In the genomic region with DNA sequence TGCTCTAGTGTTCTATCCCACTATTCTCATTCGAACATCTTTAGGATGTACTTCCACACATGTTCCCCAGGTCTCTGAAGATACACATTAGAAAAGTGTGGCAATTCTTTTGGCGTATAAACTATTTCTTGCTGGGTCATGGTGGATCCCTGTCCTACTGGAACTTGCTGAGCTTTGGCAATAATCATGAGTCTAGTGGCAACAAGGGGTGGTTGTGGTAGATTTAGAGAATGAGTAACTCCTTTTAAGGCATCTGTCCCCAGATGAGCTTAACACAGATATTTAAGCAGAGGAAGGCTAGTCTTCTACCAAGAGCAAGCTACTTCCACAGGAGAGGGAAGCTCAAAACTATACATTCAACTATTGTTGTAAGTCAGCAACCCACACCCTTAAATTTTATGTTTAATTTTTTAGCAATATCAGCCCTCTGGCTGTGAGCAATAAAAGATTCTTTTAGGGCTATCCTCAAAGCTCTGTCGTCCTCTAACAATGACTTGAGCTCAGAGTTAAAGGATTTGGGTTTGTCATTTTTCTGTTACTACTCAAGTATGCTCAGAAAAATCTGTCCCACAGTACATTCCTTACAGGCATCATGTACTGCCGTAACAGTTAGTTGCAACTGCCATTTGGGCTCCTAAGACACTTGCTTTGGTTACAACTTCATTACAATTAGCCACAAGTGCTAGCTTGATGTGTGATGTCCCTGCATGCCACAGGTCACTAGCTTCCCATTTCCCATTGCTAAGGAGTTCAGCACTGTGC, we compare ENCODE assay signal across 25 cellular contexts. TPM values are rescaled to one million over a fixed set of nuclear protein-coding genes. Genes with fewer than 3 reads are reported as not detected.
DNase-seq lines count a peak whose midpoint lies in the region; ATAC-seq, FAIRE-seq and TF ChIP-seq lines count a peak whose summit lies in the region.
"Had no signal": no experiment of that assay in that cellular context is flagged by ENCODE, and none has a peak within 500 bp of the region (broad histone marks: within the 10 kb centered on the region; RNA-seq: fewer than 3 reads in every experiment).

No MANE protein-coding gene starts in this region.

- TF ChIP-seq CTCF in HFFc6 (IDR thresholded peaks at IDR 0.05) = no peak
- TF ChIP-seq CTCF in astrocyte (IDR thresholded peaks at IDR 0.05; ENCODE audit: insufficient read depth, low read depth, low read length) = no peak
- no peak for TF ChIP-seq CTCF in natural killer cell (IDR thresholded peaks at IDR 0.05)

- H3K4me3 ChIP-seq in CD4-positive, CD25-positive, alpha-beta regulatory T cell (ENCODE audit: low read depth, low read length) = no peak overlapping the region
- no peak overlapping the region for H3K4me3 ChIP-seq in astrocyte (ENCODE audit: insufficient read depth, low read depth, low read length)
- H3K4me3 ChIP-seq: ascending aorta, gastroesophageal sphincter, tibial nerve had no signal

- no peak overlapping the region for H3K4me3 Mint-ChIP-seq in CD4-positive, CD25-positive, alpha-beta regulatory T cell
- H3K4me3 Mint-ChIP-seq in HFFc6 = no peak overlapping the region
- H3K4me3 Mint-ChIP-seq in astrocyte (ENCODE audit: unreplicated experiment) = no peak overlapping the region
- peak overlapping the region; percentile 46 for H3K4me3 Mint-ChIP-seq in natural killer cell
- H3K4me3 Mint-ChIP-seq: activated B cell treated with CpG ODN at 0.5 μM for 24 hours; activated CD4-positive, alpha-beta memory T cell treated with anti-CD3 and anti-CD28 coated beads, Interleukin-2, amount 10 ng/mL, durations not matched to agents 7 days and 5 days; T-helper 2 cell treated with Interferon-gamma antibody and Interleukin-4, amounts not matched to agents 5 μg/mL and 100 μg/mL, for 36 hours had no signal

- no peaks in the 10 kb centered on the region for H4K20me1 ChIP-seq in astrocyte (ENCODE audit: insufficient read depth, low read length)

- H3K4me1 ChIP-seq in CD4-positive, CD25-positive, alpha-beta regulatory T cell (ENCODE audit: control insufficient read depth, insufficient read depth, low read length, poor library complexity, severe bottlenecking) = peaks cover 11% of the 10 kb centered on the region
- no peaks in the 10 kb centered on the region for H3K4me1 ChIP-seq in astrocyte (ENCODE audit: insufficient read depth, low read length)

- peaks cover 5 to 24% (median 11%) of the 10 kb centered on the region in 4 donors for H3K4me1 Mint-ChIP-seq in CD4-positive, CD25-positive, alpha-beta regulatory T cell
- H3K4me1 Mint-ChIP-seq in HFFc6 (ENCODE audit: low read depth) = peaks cover 44% of the 10 kb centered on the region
- H3K4me1 Mint-ChIP-seq in astrocyte (ENCODE audit: low read depth, unreplicated experiment) = peaks cover 27% of the 10 kb centered on the region
- peaks cover 45 to 47% of the 10 kb centered on the region in 2 donors for H3K4me1 Mint-ChIP-seq in natural killer cell

- H2AFZ ChIP-seq in astrocyte (ENCODE audit: low read depth, low read length) = no peak overlapping the region

- no peaks in the 10 kb centered on the region for H3K36me3 ChIP-seq in CD4-positive, CD25-positive, alpha-beta regulatory T cell (ENCODE audit: control insufficient read depth, insufficient read depth, low read length)
- H3K36me3 ChIP-seq in astrocyte (ENCODE audit: insufficient read depth, low read length) = no peaks in the 10 kb centered on the region
- H3K36me3 ChIP-seq: ascending aorta, gastroesophageal sphincter, tibial nerve had no signal

- no peak overlapping the region for H3K9ac ChIP-seq in astrocyte (ENCODE audit: low read length)

- FAIRE-seq in astrocyte (lab: Jason Lieb, UNC) = no peak

- H3K9me3 Mint-ChIP-seq in CD4-positive, CD25-positive, alpha-beta regulatory T cell = peaks cover 0 to 1% (median 0%) of the 10 kb centered on the region in 7 donors
- H3K9me3 Mint-ChIP-seq in HFFc6 = no peaks in the 10 kb centered on the region
- H3K9me3 Mint-ChIP-seq in astrocyte (ENCODE audit: unreplicated experiment) = no peaks in the 10 kb centered on the region
- H3K9me3 Mint-ChIP-seq in natural killer cell = no peaks in the 10 kb centered on the region
- H3K9me3 Mint-ChIP-seq: activated B cell treated with CpG ODN at 0.5 μM for 24 hours; activated CD4-positive, alpha-beta memory T cell treated with anti-CD3 and anti-CD28 coated beads, Interleukin-2, amount 10 ng/mL, durations not matched to agents 7 days and 5 days; naive B cell; T-helper 2 cell treated with Interferon-gamma antibody and Interleukin-4, amounts not matched to agents 5 μg/mL and 100 μg/mL, for 36 hours had no signal

- H3K36me3 Mint-ChIP-seq in CD4-positive, CD25-positive, alpha-beta regulatory T cell = no peaks in the 10 kb centered on the region
- H3K36me3 Mint-ChIP-seq in HFFc6 (ENCODE audit: low read depth) = no peaks in the 10 kb centered on the region; the same call in 1 of the 2 replicates
- H3K36me3 Mint-ChIP-seq in astrocyte (ENCODE audit: low read depth, unreplicated experiment) = peaks cover 4% of the 10 kb centered on the region
- H3K36me3 Mint-ChIP-seq in natural killer cell = no peaks in the 10 kb centered on the region
- H3K36me3 Mint-ChIP-seq: naive B cell had no signal

- H3K27me3 ChIP-seq in CD4-positive, CD25-positive, alpha-beta regulatory T cell (ENCODE audit: control insufficient read depth, insufficient read depth, low read length) = no peaks in the 10 kb centered on the region
- H3K27me3 ChIP-seq in astrocyte (ENCODE audit: insufficient read depth, low read length) = no peaks in the 10 kb centered on the region
- H3K27me3 ChIP-seq: ascending aorta, gastroesophageal sphincter, tibial nerve had no signal

- H3K27ac ChIP-seq in CD4-positive, CD25-positive, alpha-beta regulatory T cell (ENCODE audit: insufficient read depth, low read length, poor library complexity, severe bottlenecking) = no peak overlapping the region
- no peak overlapping the region for H3K27ac ChIP-seq in astrocyte (ENCODE audit: low read depth, low read length)
- H3K27ac ChIP-seq: ascending aorta, epithelial cell of prostate, gastroesophageal sphincter, tibial nerve had no signal

- ATAC-seq in CD4-positive, CD25-positive, alpha-beta regulatory T cell (ENCODE audit: low read depth in 2 of 2) = peak in 1 of 2 donors; percentile 32
- ATAC-seq in natural killer cell = no peak
- ATAC-seq in HG03432 (IDR thresholded peaks at IDR 0.05; ENCODE audit: unreplicated experiment) = no peak
- ATAC-seq in HG03571 (IDR thresholded peaks at IDR 0.05; ENCODE audit: unreplicated experiment) = no peak
- ATAC-seq in GM19023 (IDR thresholded peaks at IDR 0.05; ENCODE audit: unreplicated experiment) = no peak
- ATAC-seq: gastroesophageal sphincter had no signal

- no peaks in the 10 kb centered on the region for H3K9me3 ChIP-seq in CD4-positive, CD25-positive, alpha-beta regulatory T cell (ENCODE audit: control insufficient read depth in 2 of 2, low read length in 2 of 2)
- H3K9me3 ChIP-seq in astrocyte (ENCODE audit: insufficient read depth, low read depth, low read length) = no peaks in the 10 kb centered on the region
- H3K9me3 ChIP-seq: ascending aorta, gastroesophageal sphincter, tibial nerve had no signal

- DNase-seq in CD4-positive, CD25-positive, alpha-beta regulatory T cell = no peak
- DNase-seq in HFFc6 (peak; percentile 15), astrocyte (ENCODE audit: low read depth) (no peak), natural killer cell (no peak), posterior cingulate gyrus (no peak)
- DNase-seq: activated B cell treated with CpG ODN at 0.5 μM for 24 hours; activated CD4-positive, alpha-beta memory T cell treated with anti-CD3 and anti-CD28 coated beads, Interleukin-2, amount 10 ng/mL, durations not matched to agents 7 days and 5 days; activated naive CD4-positive, alpha-beta T cell treated with Interleukin-2 at 50 U/mL for 16 hours; activated T-cell treated with anti-CD3 and anti-CD28 coated beads, Interleukin-2, amount 50 U/mL, for 1 hour; kidney glomerular epithelial cell; MM.1S; naive B cell; NCI-H187 treated with DMSO at 0.1 percent for 48 hours; NCI-H345; OCI-M1; stimulated activated CD4-positive, alpha-beta T cell treated with anti-CD3 and anti-CD28 coated beads, Interleukin-2, amount 100 ng/mL, for 24 hours; stimulated activated naive CD4-positive, alpha-beta T cell had no signal

- H3K4me2 ChIP-seq in astrocyte (ENCODE audit: low read length) = no peak overlapping the region

- H3K79me2 ChIP-seq in astrocyte (ENCODE audit: insufficient read depth, low read length) = no peaks in the 10 kb centered on the region

- H3K27ac Mint-ChIP-seq in CD4-positive, CD25-positive, alpha-beta regulatory T cell = peak overlapping the region; percentile 15 to 34 (median 16)
- H3K27ac Mint-ChIP-seq in HFFc6 (peak overlapping the region; percentile 36), astrocyte (ENCODE audit: unreplicated experiment) (peak overlapping the region; percentile 85), natural killer cell (peak overlapping the region; percentile 53 to 82)
- H3K27ac Mint-ChIP-seq: activated CD4-positive, alpha-beta memory T cell treated with anti-CD3 and anti-CD28 coated beads, Interleukin-2, amount 10 ng/mL, durations not matched to agents 7 days and 5 days; T-helper 2 cell treated with Interferon-gamma antibody and Interleukin-4, amounts not matched to agents 5 μg/mL and 100 μg/mL, for 36 hours had no signal

- intact Hi-C loops in natural killer cell (cut with micrococcal nuclease) = loop anchor here (5.0 kb wide), 1 partner anchor 124 kb away; no protein-coding TSS in a partner anchor
- intact Hi-C loops in posterior cingulate gyrus (cut with DNase I) = no loop called here

- H3K27me3 Mint-ChIP-seq in CD4-positive, CD25-positive, alpha-beta regulatory T cell = peaks cover 26% of the 10 kb centered on the region
- H3K27me3 Mint-ChIP-seq in HFFc6 (ENCODE audit: insufficient read depth) (peaks cover 5% of the 10 kb centered on the region; the same call in 1 of the 2 replicates), astrocyte (ENCODE audit: low read depth, unreplicated experiment) (no peaks in the 10 kb centered on the region), natural killer cell (ENCODE audit: low read depth in 2 of 2) (no peaks in the 10 kb centered on the region)
- H3K27me3 Mint-ChIP-seq: activated B cell treated with CpG ODN at 0.5 μM for 24 hours, naive B cell had no signal

RNA-seq across cellular contexts. Expression of a gene that starts 33.3 kb away (rescaled TPM):
- total RNA-seq in CD4-positive, CD25-positive, alpha-beta regulatory T cell = 3.9 TPM
- polyA plus RNA-seq in CD4-positive, CD25-positive, alpha-beta regulatory T cell = 1 to 10 TPM; 5.8 to 8.8 (median 8.1) TPM
- total RNA-seq in HFFc6 (2021; fragmentation: NEBNext Ultra II Directional; extraction: Animal tissue kit (Norgen Biotek cat#: 25700)) = 10 to 100 TPM; 15.4 to 23.2 (median 20.6) TPM
- 8.2 and 8.7 TPM in 2 replicates for total RNA-seq in astrocyte
- 1 to 10 TPM; 4.7 to 9.7 (median 7.0) TPM for total RNA-seq in natural killer cell

Comparison
In these comparisons a context has a peak if more than half of its experiments do, and no peak if none do; other contexts are left out.
1. H3K27ac Mint-ChIP-seq: peak in every context shown above with its lines; median percentile 85 in astrocyte; 68 in natural killer cell; 36 in HFFc6; 16 in CD4-positive, CD25-positive, alpha-beta regulatory T cell.